Comparison of ENCODE assay signal across 8 cellular contexts in the genomic region with DNA sequence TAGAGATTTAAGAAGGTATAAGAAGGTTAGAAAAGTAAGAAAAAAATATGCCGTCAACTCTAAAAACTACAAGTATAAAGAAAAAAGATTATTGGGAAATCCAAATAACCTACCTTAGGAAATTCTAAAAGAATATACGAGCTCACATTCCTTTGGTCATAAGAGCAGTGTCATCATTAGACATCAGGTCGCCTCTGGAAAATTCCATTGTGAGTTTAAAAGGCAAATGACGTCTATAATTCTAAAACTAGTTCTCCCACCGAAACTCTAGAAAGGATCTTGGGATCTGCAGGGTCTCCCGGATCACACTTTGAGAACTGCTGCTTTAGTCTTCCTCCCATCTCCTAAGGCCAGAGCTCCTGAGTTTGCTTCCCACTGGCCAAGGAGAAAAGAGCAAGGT. TPM values are rescaled to one million over a fixed set of nuclear protein-coding genes. Genes with fewer than 3 reads are reported as not detected.
DNase-seq lines count a peak whose midpoint lies in the region; ATAC-seq and TF ChIP-seq lines count a peak whose summit lies in the region.

No MANE protein-coding gene starts in this region.

- DNase-seq in T-helper 2 cell treated with Interferon-gamma antibody and Interleukin-4, amounts not matched to agents 5 μg/mL and 100 μg/mL, for 36 hours (ENCODE audit: low spot score) = no peak
- DNase-seq in T-helper 2 cell (no peak), T-cell (no peak), glutamatergic neuron (no peak), AG08395 (ENCODE audit: low spot score) (no peak), A172 (ENCODE audit: low spot score) (no peak), KBM-7 (no peak)
- DNase-seq in stimulated activated effector memory CD8-positive, alpha-beta T cell treated with anti-CD3 and anti-CD28 coated beads, Interleukin-12 subunit alpha, Interleukin-12 subunit beta, amount 100 ng/mL, for 72 hours (ENCODE audit: low spot score in 2 of 2) = no peak

- H3K9me3 Mint-ChIP-seq in T-helper 2 cell treated with Interferon-gamma antibody and Interleukin-4, amounts not matched to agents 5 μg/mL and 100 μg/mL, for 36 hours = no peaks in the 10 kb centered on the region
- H3K9me3 Mint-ChIP-seq in T-cell (no peaks in the 10 kb centered on the region), glutamatergic neuron (ENCODE audit: unreplicated experiment) (no peaks in the 10 kb centered on the region)
- no peaks in the 10 kb centered on the region for H3K9me3 Mint-ChIP-seq in stimulated activated effector memory CD8-positive, alpha-beta T cell treated with anti-CD3 and anti-CD28 coated beads, Interleukin-12 subunit alpha, Interleukin-12 subunit beta, amount 100 ng/mL, for 72 hours

- CTCF ChIA-PET in T-cell (lab: Charles Lee) = interaction anchor here in 1 of 2 donors (0.5 to 2.1 kb wide), 11 partner anchors 9 to 289 kb away, joined by 3 to 14 read pairs (median 4); partner anchors contain the start of genes ACOT9, APOO, CXorf58 and EIF2S3

- H3K36me3 Mint-ChIP-seq in T-helper 2 cell treated with Interferon-gamma antibody and Interleukin-4, amounts not matched to agents 5 μg/mL and 100 μg/mL, for 36 hours (ENCODE audit: low read depth) = peaks cover 25% of the 10 kb centered on the region
- H3K36me3 Mint-ChIP-seq in T-cell = peaks cover 25% of the 10 kb centered on the region
- H3K36me3 Mint-ChIP-seq in glutamatergic neuron (ENCODE audit: unreplicated experiment) = no peaks in the 10 kb centered on the region
- H3K36me3 Mint-ChIP-seq in stimulated activated effector memory CD8-positive, alpha-beta T cell treated with anti-CD3 and anti-CD28 coated beads, Interleukin-12 subunit alpha, Interleukin-12 subunit beta, amount 100 ng/mL, for 72 hours = peaks cover 43% of the 10 kb centered on the region

- no peak for ATAC-seq in T-cell (replicated peaks in 1 of 4)
- no peak for ATAC-seq in stimulated activated effector memory CD8-positive, alpha-beta T cell treated with anti-CD3 and anti-CD28 coated beads, Interleukin-12 subunit alpha, Interleukin-12 subunit beta, amount 100 ng/mL, for 72 hours

- POLR2A ChIA-PET in T-cell (lab: Charles Lee) = interaction anchor here (0.6 to 2.5 kb wide), 11 partner anchors 9 to 272 kb away, joined by 3 to 21 read pairs (median 5); partner anchors contain the start of genes ACOT9 (in 2 of the 2), EIF2S3 (in 1 of the 2) and PRDX4 (in 1 of the 2)

- peaks cover 34% of the 10 kb centered on the region for H3K4me1 Mint-ChIP-seq in T-helper 2 cell treated with Interferon-gamma antibody and Interleukin-4, amounts not matched to agents 5 μg/mL and 100 μg/mL, for 36 hours (ENCODE audit: low read depth)
- peaks cover 34 to 40% (median 40%) of the 10 kb centered on the region in 3 donors for H3K4me1 Mint-ChIP-seq in T-cell
- peaks cover 2% of the 10 kb centered on the region for H3K4me1 Mint-ChIP-seq in glutamatergic neuron (ENCODE audit: low read depth, unreplicated experiment)
- H3K4me1 Mint-ChIP-seq in stimulated activated effector memory CD8-positive, alpha-beta T cell treated with anti-CD3 and anti-CD28 coated beads, Interleukin-12 subunit alpha, Interleukin-12 subunit beta, amount 100 ng/mL, for 72 hours = peaks cover 27% of the 10 kb centered on the region

- peak overlapping the region; percentile 97 for H3K27ac Mint-ChIP-seq in T-helper 2 cell treated with Interferon-gamma antibody and Interleukin-4, amounts not matched to agents 5 μg/mL and 100 μg/mL, for 36 hours
- peak overlapping the region; percentile 95 for H3K27ac Mint-ChIP-seq in T-cell
- no peak overlapping the region for H3K27ac Mint-ChIP-seq in glutamatergic neuron (ENCODE audit: unreplicated experiment)
- H3K27ac Mint-ChIP-seq in stimulated activated effector memory CD8-positive, alpha-beta T cell treated with anti-CD3 and anti-CD28 coated beads, Interleukin-12 subunit alpha, Interleukin-12 subunit beta, amount 100 ng/mL, for 72 hours = peak overlapping the region; percentile 94

- no peaks in the 10 kb centered on the region for H3K27me3 Mint-ChIP-seq in T-helper 2 cell treated with Interferon-gamma antibody and Interleukin-4, amounts not matched to agents 5 μg/mL and 100 μg/mL, for 36 hours (ENCODE audit: low read depth)
- H3K27me3 Mint-ChIP-seq in T-cell (no peaks in the 10 kb centered on the region), glutamatergic neuron (ENCODE audit: unreplicated experiment) (no peaks in the 10 kb centered on the region)

- no peak for TF ChIP-seq CTCF in glutamatergic neuron (IDR thresholded peaks at IDR 0.05; ENCODE audit: partially characterized antibody, unreplicated experiment)

- in situ Hi-C loops in KBM-7 (cut with MboI; ENCODE audit: low pct_unique_long_range_greater_than_20kb, low sequenced_read_pairs) = no loop called here

- H3K4me3 Mint-ChIP-seq in T-helper 2 cell treated with Interferon-gamma antibody and Interleukin-4, amounts not matched to agents 5 μg/mL and 100 μg/mL, for 36 hours = peak overlapping the region; percentile 96
- H3K4me3 Mint-ChIP-seq in T-cell (peak overlapping the region; percentile 94 to 95 (median 94)), glutamatergic neuron (ENCODE audit: unreplicated experiment) (peak overlapping the region; percentile 90)
- peak overlapping the region; percentile 88 for H3K4me3 Mint-ChIP-seq in stimulated activated effector memory CD8-positive, alpha-beta T cell treated with anti-CD3 and anti-CD28 coated beads, Interleukin-12 subunit alpha, Interleukin-12 subunit beta, amount 100 ng/mL, for 72 hours

RNA-seq across cellular contexts. Expression of gene SAT1, which starts 0.5 kb away (rescaled TPM):
- total RNA-seq in T-cell (100 to 1,000 TPM in 2 of 5 donors, 10 to 100 TPM in 3; 89.6 to 258 (median 94.4) TPM), glutamatergic neuron (ENCODE audit: unreplicated experiment) (31.4 TPM)
- total RNA-seq in A172 (2014; rRNA removed; shearing (Covaris generic)) = 61.6 and 86.7 TPM in 2 replicates

RNA-seq across cellular contexts. Expression of gene ACOT9, which starts 39.4 kb away (rescaled TPM):
- total RNA-seq in T-cell (10 to 100 TPM; 15.0 to 22.1 (median 19.2) TPM), glutamatergic neuron (ENCODE audit: unreplicated experiment) (20.5 TPM)
- total RNA-seq in A172 (2014; rRNA removed; shearing (Covaris generic)) = 135 and 176 TPM in 2 replicates
